ENCODE assay signal across 15 cellular contexts in genomic region chr1:109894823-109895719, GRCh38. TPM values are rescaled to one million over a fixed set of nuclear protein-coding genes. Genes with fewer than 3 reads are reported as not detected.
A peak's percentile ranks its signal among the peaks of the same experiment; 100 is the strongest.
DNase-seq lines count a peak whose midpoint lies in the region; ATAC-seq and TF ChIP-seq lines count a peak whose summit lies in the region.
"Had no signal": no experiment of that assay in that cellular context is flagged by ENCODE, and none has a peak within 500 bp of the region (broad histone marks: within the 10 kb centered on the region; RNA-seq: fewer than 3 reads in every experiment).

No MANE protein-coding gene starts in this region.

- H3K4me1 Mint-ChIP-seq in activated naive CD8-positive, alpha-beta T cell treated with anti-CD3 and anti-CD28 coated beads, Interleukin-2, amount 10 ng/mL, durations not matched to agents 7 days and 5 days: peaks cover 12% of the 10 kb centered on the region
- peaks cover 27% of the 10 kb centered on the region for H3K4me1 Mint-ChIP-seq in activated naive CD8-positive, alpha-beta T cell treated with anti-CD3 and anti-CD28 coated beads for 36 hours
- peaks cover 15% of the 10 kb centered on the region for H3K4me1 Mint-ChIP-seq in activated B cell treated with CpG ODN at 0.5 μM for 24 hours

- ATAC-seq in activated naive CD8-positive, alpha-beta T cell treated with anti-CD3 and anti-CD28 coated beads, Interleukin-2, amount 10 ng/mL, durations not matched to agents 7 days and 5 days (ENCODE audit: low read depth): peak; percentile 24
- 0 out of 2 replicates have a peak, but pooled peaks have one; percentile 11 for ATAC-seq in HCT116
- peak; percentile 37 for ATAC-seq in activated B cell treated with CpG ODN at 0.5 μM for 24 hours (ENCODE audit: low read depth)
- peak; percentile 33 for ATAC-seq in stimulated activated naive CD8-positive, alpha-beta T cell treated with anti-CD3 and anti-CD28 coated beads, Interleukin-15, Interleukin-2, amounts not matched to agents 100 U/mL and 50 U/mL, for 24 hours

- POLR2A ChIA-PET in activated naive CD8-positive, alpha-beta T cell treated with anti-CD3 and anti-CD28 coated beads, Interleukin-2, amount 10 ng/mL, durations not matched to agents 7 days and 5 days (lab: Charles Lee): interaction anchor here (1.2 to 2.1 kb wide), 4 partner anchors 10 to 105 kb away, joined by 4 to 10 read pairs (median 4); no protein-coding TSS in a partner anchor
- POLR2A ChIA-PET in HCT116 (lab: Charles Lee) (no interaction called here), activated B cell treated with CpG ODN at 0.5 μM for 24 hours (lab: Charles Lee) (interaction anchor here (1.0 kb wide), 1 partner anchor 8 kb away, joined by 3 read pairs; no protein-coding TSS in a partner anchor)

- H3K27ac Mint-ChIP-seq in activated naive CD8-positive, alpha-beta T cell treated with anti-CD3 and anti-CD28 coated beads, Interleukin-2, amount 10 ng/mL, durations not matched to agents 7 days and 5 days: no peak overlapping the region
- no peak overlapping the region for H3K27ac Mint-ChIP-seq in activated naive CD8-positive, alpha-beta T cell treated with anti-CD3 and anti-CD28 coated beads for 36 hours
- no peak overlapping the region for H3K27ac Mint-ChIP-seq in activated B cell treated with CpG ODN at 0.5 μM for 24 hours

- BruUV-seq in HCT116 (replicated peaks; lab: Mats Ljungman, UMichigan): no TSS peak

- H3K9ac ChIP-seq in HCT116 (ENCODE audit: low read length): no peak overlapping the region

- no peak for DNase-seq in activated naive CD8-positive, alpha-beta T cell treated with anti-CD3 and anti-CD28 coated beads, Interleukin-2, amount 10 ng/mL, durations not matched to agents 7 days and 5 days
- DNase-seq in activated naive CD8-positive, alpha-beta T cell treated with anti-CD3 and anti-CD28 coated beads for 36 hours: no peak
- no peak for DNase-seq in HCT116 (ENCODE audit: low read depth, low spot score)
- no peak for DNase-seq in activated B cell treated with CpG ODN at 0.5 μM for 24 hours
- peak; percentile 35 for DNase-seq in stimulated activated naive CD8-positive, alpha-beta T cell treated with anti-CD3 and anti-CD28 coated beads, Interleukin-15, Interleukin-2, amounts not matched to agents 100 U/mL and 50 U/mL, for 24 hours
- DNase-seq in WERI-Rb-1: no peak
- no peak for DNase-seq in cortex of kidney (lab: John Stamatoyannopoulos, UW)
- no peak for DNase-seq in Ammon's horn (ENCODE audit: low spot score)
- DNase-seq: activated CD4-positive, alpha-beta T cell treated with anti-CD3 and anti-CD28 coated beads for 48 hours; hippocampal formation; Peyer's patch had no signal

- H3K9me3 Mint-ChIP-seq in activated naive CD8-positive, alpha-beta T cell treated with anti-CD3 and anti-CD28 coated beads, Interleukin-2, amount 10 ng/mL, durations not matched to agents 7 days and 5 days: no peaks in the 10 kb centered on the region
- H3K9me3 Mint-ChIP-seq in activated naive CD8-positive, alpha-beta T cell treated with anti-CD3 and anti-CD28 coated beads for 36 hours: no peaks in the 10 kb centered on the region
- no peaks in the 10 kb centered on the region for H3K9me3 Mint-ChIP-seq in activated B cell treated with CpG ODN at 0.5 μM for 24 hours
- H3K9me3 Mint-ChIP-seq: dendritic cell treated with granulocyte-macrophage colony-stimulating factor and Interleukin-4, amounts not matched to agents 40 ng/mL and 50 ng/mL, for 4 days; neural crest cell had no signal

- H3K4me3 ChIP-seq in HCT116 (replicated peaks in 1 of 2; ENCODE audit: low read depth in 1 of 2, low read length in 2 of 2) (no peak overlapping the region), WERI-Rb-1 (ENCODE audit: low read depth, low read length) (no peak overlapping the region)
- H3K4me3 ChIP-seq: Peyer's patch had no signal

- H3K4me3 Mint-ChIP-seq in activated naive CD8-positive, alpha-beta T cell treated with anti-CD3 and anti-CD28 coated beads, Interleukin-2, amount 10 ng/mL, durations not matched to agents 7 days and 5 days: no peak overlapping the region
- no peak overlapping the region for H3K4me3 Mint-ChIP-seq in activated naive CD8-positive, alpha-beta T cell treated with anti-CD3 and anti-CD28 coated beads for 36 hours
- no peak overlapping the region for H3K4me3 Mint-ChIP-seq in activated B cell treated with CpG ODN at 0.5 μM for 24 hours
- H3K4me3 Mint-ChIP-seq: dendritic cell treated with granulocyte-macrophage colony-stimulating factor and Interleukin-4, amounts not matched to agents 40 ng/mL and 50 ng/mL, for 4 days; neural crest cell had no signal

- peak overlapping the region; percentile 69 for H3K4me2 ChIP-seq in HCT116 (ENCODE audit: low read length)

- intact Hi-C loops in HCT116 (cut with micrococcal nuclease) (no loop called here), activated B cell treated with CpG ODN at 0.5 μM for 24 hours (cut with micrococcal nuclease) (no loop called here)

- RAD21 ChIA-PET in HCT116 (lab: Charles Lee; ENCODE audit: low non-redundant PET in 1 of 2, low total read pairs in 2 of 2, uncharacterized antibody in 2 of 2, unreplicated experiment in 2 of 2): no interaction called here

- H3K36me3 Mint-ChIP-seq in activated naive CD8-positive, alpha-beta T cell treated with anti-CD3 and anti-CD28 coated beads, Interleukin-2, amount 10 ng/mL, durations not matched to agents 7 days and 5 days: no peaks in the 10 kb centered on the region
- no peaks in the 10 kb centered on the region for H3K36me3 Mint-ChIP-seq in activated naive CD8-positive, alpha-beta T cell treated with anti-CD3 and anti-CD28 coated beads for 36 hours
- no peaks in the 10 kb centered on the region for H3K36me3 Mint-ChIP-seq in activated B cell treated with CpG ODN at 0.5 μM for 24 hours (ENCODE audit: low read depth)

- H3K27ac ChIP-seq in HCT116 (ENCODE audit: low read depth, low read length): no peak overlapping the region
- no peak overlapping the region for H3K27ac ChIP-seq in WERI-Rb-1
- H3K27ac ChIP-seq: ascending aorta had no signal

- no peaks in the 10 kb centered on the region for H3K36me3 ChIP-seq in HCT116 (ENCODE audit: control insufficient read depth in 1 of 2, insufficient read depth in 2 of 2, low read length in 2 of 2)
- no peaks in the 10 kb centered on the region for H3K36me3 ChIP-seq in WERI-Rb-1
- H3K36me3 ChIP-seq: ascending aorta, esophagus muscularis mucosa, Peyer's patch had no signal

- H3K27me3 Mint-ChIP-seq in activated naive CD8-positive, alpha-beta T cell treated with anti-CD3 and anti-CD28 coated beads, Interleukin-2, amount 10 ng/mL, durations not matched to agents 7 days and 5 days: no peaks in the 10 kb centered on the region
- H3K27me3 Mint-ChIP-seq in activated naive CD8-positive, alpha-beta T cell treated with anti-CD3 and anti-CD28 coated beads for 36 hours: no peaks in the 10 kb centered on the region
- H3K27me3 Mint-ChIP-seq in activated B cell treated with CpG ODN at 0.5 μM for 24 hours: peaks cover 10% of the 10 kb centered on the region

- no peak for TF ChIP-seq POLR2A in HCT116 (IDR thresholded peaks at IDR 0.05; ENCODE audit: borderline replicate concordance, extremely low read depth, insufficient read depth, insufficient read length)

- TF ChIP-seq CTCF in HCT116 (IDR thresholded peaks at IDR 0.05 in 2 of 3, conservative IDR thresholded peaks at IDR 0.05 in 1 of 3; ENCODE audit: borderline replicate concordance in 1 of 3, insufficient read depth in 1 of 3, low read depth in 2 of 3, low read length in 2 of 3) (no peak), activated B cell treated with CpG ODN at 0.5 μM for 24 hours (IDR thresholded peaks at IDR 0.05) (no peak), WERI-Rb-1 (IDR thresholded peaks at IDR 0.05; ENCODE audit: low read depth, low read length) (no peak)

- H2AFZ ChIP-seq in HCT116 (ENCODE audit: low read depth, low read length, poor library complexity, severe bottlenecking): peak overlapping the region; percentile 95

- TF ChIP-seq RAD21 in HCT116 (IDR thresholded peaks at IDR 0.05; ENCODE audit: low read depth): no peak

- no peaks in the 10 kb centered on the region for H3K27me3 ChIP-seq in HCT116 (ENCODE audit: insufficient read depth, low read length)
- H3K27me3 ChIP-seq in WERI-Rb-1 (ENCODE audit: insufficient read depth, low read depth, severe bottlenecking): no peaks in the 10 kb centered on the region
- H3K27me3 ChIP-seq: ascending aorta, esophagus muscularis mucosa, Peyer's patch had no signal

- no peaks in the 10 kb centered on the region for H3K9me2 ChIP-seq in HCT116 (ENCODE audit: insufficient read depth)

- no peaks in the 10 kb centered on the region for H3K9me3 ChIP-seq in HCT116 (ENCODE audit: control insufficient read depth in 1 of 2, insufficient read depth in 1 of 2, low read depth in 1 of 2, low read length in 2 of 2)
- no peaks in the 10 kb centered on the region for H3K9me3 ChIP-seq in WERI-Rb-1 (ENCODE audit: severe bottlenecking)
- H3K9me3 ChIP-seq: ascending aorta, esophagus muscularis mucosa, Peyer's patch had no signal

- no peaks in the 10 kb centered on the region for H3K79me2 ChIP-seq in HCT116 (ENCODE audit: insufficient read depth, low read length)

- CTCF ChIA-PET in HCT116 (lab: Charles Lee) (no interaction called here), activated B cell treated with CpG ODN at 0.5 μM for 24 hours (lab: Charles Lee) (interaction anchor here (0.6 kb wide), 1 partner anchor 1136 kb away, joined by 3 read pairs; no protein-coding TSS in a partner anchor)

- peaks cover 10 to 42% of the 10 kb centered on the region in 2 experiments for H3K4me1 ChIP-seq in HCT116 (ENCODE audit: control insufficient read depth in 1 of 2, insufficient read depth in 2 of 2, low read length in 2 of 2)
- H3K4me1 ChIP-seq: ascending aorta had no signal

- no peaks in the 10 kb centered on the region for H4K20me1 ChIP-seq in HCT116 (ENCODE audit: insufficient read depth)

TF ChIP-seq in HCT116, 20 proteins besides CTCF, POLR2A, EP300 and RAD21 (continues in another document):
- TF ChIP-seq ELF1 (IDR thresholded peaks at IDR 0.05; ENCODE audit: borderline replicate concordance, low read depth): no peak
- TF ChIP-seq MAX (IDR thresholded peaks at IDR 0.05): no peak
- TF ChIP-seq CEBPB (IDR thresholded peaks at IDR 0.05; ENCODE audit: low read depth): no peak
- TF ChIP-seq FOSL1 (IDR thresholded peaks at IDR 0.05; ENCODE audit: low read depth): no peak

RNA-seq across cellular contexts. Expression of gene CSF1, which starts 15.6 kb away (rescaled TPM):
- total RNA-seq in activated naive CD8-positive, alpha-beta T cell treated with anti-CD3 and anti-CD28 coated beads, Interleukin-2, amount 10 ng/mL, durations not matched to agents 7 days and 5 days: 10 to 100 TPM; 42.7 to 45.1 TPM
- 10 to 100 TPM; 21.2 to 24.9 TPM for total RNA-seq in activated naive CD8-positive, alpha-beta T cell treated with anti-CD3 and anti-CD28 coated beads for 36 hours
- total RNA-seq in HCT116 (2021; ENCODE audit: unreplicated experiment) (3.0 TPM), activated B cell treated with CpG ODN at 0.5 μM for 24 hours (1.9 and 2.0 TPM in 2 replicates)
- polyA plus RNA-seq in HCT116 (2012): 2.1 and 2.3 TPM in 2 replicates
